ENCODE assay signal across 8 cellular contexts in the genomic region with DNA sequence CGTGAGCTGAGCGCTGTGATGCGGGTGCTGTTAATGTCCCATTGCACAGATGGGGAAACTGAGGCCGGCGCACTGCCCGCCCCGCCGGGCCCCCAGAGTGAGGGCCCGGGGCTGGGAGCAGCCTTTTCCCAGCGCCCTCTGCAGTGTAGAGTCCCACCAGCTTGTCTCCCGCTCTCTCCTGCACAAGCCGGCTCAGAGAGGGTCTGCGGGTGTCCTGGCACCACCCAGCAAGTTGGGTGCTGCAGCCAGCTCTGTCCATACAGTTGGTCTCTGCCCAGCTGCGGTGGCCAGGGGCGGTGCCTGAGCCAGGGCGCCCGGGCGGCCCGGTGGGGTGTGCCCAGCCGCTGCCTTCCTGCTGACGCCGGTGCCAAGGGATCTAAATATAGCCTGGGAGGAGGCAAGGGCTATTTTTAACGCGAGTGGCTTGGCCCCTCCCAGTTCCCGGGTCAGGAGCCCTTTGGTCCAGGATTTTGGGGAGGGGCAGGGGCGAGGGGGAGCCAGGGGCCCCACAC. TPM values are rescaled to one million over a fixed set of nuclear protein-coding genes. Genes with fewer than 3 reads are reported as not detected.
DNase-seq lines count a peak whose midpoint lies in the region; ATAC-seq, FAIRE-seq and TF ChIP-seq lines count a peak whose summit lies in the region.

No MANE protein-coding gene starts in this region.

- DNase-seq in Daoy (ENCODE audit: low read depth) (peak; percentile 61), adrenal gland (peak; percentile 82 to 93 (median 90)), left ventricle myocardium superior (peak; percentile 88), prostate gland (ENCODE audit: low spot score) (peak; percentile 87), GM19239 (ENCODE audit: insufficient read length, low spot score) (no peak)

- intact Hi-C loops in adrenal gland (cut with DNase I), result loop anchor here in 1 of 2 donors (10.0 kb wide), 1 partner anchor 50 kb away; no protein-coding TSS in a partner anchor
- intact Hi-C loops in left ventricle myocardium superior (cut with micrococcal nuclease), result no loop called here
- intact Hi-C loops in prostate gland (cut with DNase I), result loop anchor here (5.0 kb wide), 1 partner anchor 47 kb away; no protein-coding TSS in a partner anchor

- no peaks in the 10 kb centered on the region for H3K79me2 ChIP-seq in KMS-11 (ENCODE audit: insufficient read depth, low read depth)

- FAIRE-seq in GM19239 (lab: Jason Lieb, UNC), result no peak

- H4K20me1 ChIP-seq in KMS-11 (ENCODE audit: insufficient read depth), result no peaks in the 10 kb centered on the region

- TF ChIP-seq CTCF in KMS-11 (conservative IDR thresholded peaks at IDR 0.05; ENCODE audit: low read depth, low read length), result no peak
- TF ChIP-seq CTCF in adrenal gland (IDR thresholded peaks at IDR 0.05), result peak in 1 of 6 experiments; percentile 12
- TF ChIP-seq CTCF in prostate gland (IDR thresholded peaks at IDR 0.05), result no peak

- H3K9me3 ChIP-seq in adrenal gland (replicated peaks in 1 of 3) (no peaks in the 10 kb centered on the region), prostate gland (no peaks in the 10 kb centered on the region)

- H3K4me3 ChIP-seq in KMS-11 (IDR thresholded peaks at IDR 0.05; ENCODE audit: insufficient read depth, low read depth, low read length) (no peak overlapping the region), adrenal gland (peak overlapping the region in 2 of 4 donors; percentile 50 to 61), prostate gland (peak overlapping the region; percentile 43 to 46)

- peak overlapping the region; percentile 90 for H3K4me2 ChIP-seq in KMS-11

- peak overlapping the region; percentile 85 for H2AFZ ChIP-seq in KMS-11 (ENCODE audit: low read depth)

- TF ChIP-seq POLR2A in adrenal gland (IDR thresholded peaks at IDR 0.05), result peak in 1 of 2 donors; percentile 42
- TF ChIP-seq POLR2A in prostate gland (IDR thresholded peaks at IDR 0.05), result no peak

- peak; percentile 93 for ATAC-seq in left ventricle myocardium superior
- ATAC-seq in HG02870 (IDR thresholded peaks at IDR 0.05; ENCODE audit: unreplicated experiment), result no peak
- no peak for ATAC-seq in HG03342 (IDR thresholded peaks at IDR 0.05; ENCODE audit: unreplicated experiment)

- WGBS in adrenal gland, 4 donors, result 0 to 2% (median 2%) methylated on average over 10 to 26 of the region's 26 CpGs
- under 1% methylated on average over 25 of the region's 26 CpGs for WGBS in prostate gland

- no peaks in the 10 kb centered on the region for H3K36me3 ChIP-seq in KMS-11 (ENCODE audit: insufficient read depth)
- H3K36me3 ChIP-seq in adrenal gland (replicated peaks in 1 of 2), result no peaks in the 10 kb centered on the region
- no peaks in the 10 kb centered on the region for H3K36me3 ChIP-seq in prostate gland

- H3K9ac ChIP-seq in KMS-11, result peak overlapping the region; percentile 43

- H3K27ac ChIP-seq in KMS-11, result peak overlapping the region; percentile 33; the same call in 1 of the 2 replicates
- peak overlapping the region in 4 of 5 donors; percentile 71 to 88 (median 78) for H3K27ac ChIP-seq in adrenal gland
- peak overlapping the region; percentile 94 to 96 for H3K27ac ChIP-seq in prostate gland

- H3K4me1 ChIP-seq in KMS-11 (ENCODE audit: low read depth, poor library complexity, severe bottlenecking) (peaks cover 51% of the 10 kb centered on the region), adrenal gland (replicated peaks in 1 of 2) (peaks cover 14 to 27% of the 10 kb centered on the region in 2 donors), prostate gland (replicated peaks) (peaks cover 19% of the 10 kb centered on the region)

- H3K27me3 ChIP-seq in KMS-11 (ENCODE audit: insufficient read depth, low read depth) (no peaks in the 10 kb centered on the region), adrenal gland (no peaks in the 10 kb centered on the region), prostate gland (replicated peaks; ENCODE audit: insufficient read depth) (no peaks in the 10 kb centered on the region)

RNA-seq across cellular contexts. Expression of gene GADD45B, which starts 19.3 kb away (rescaled TPM):
- 70.5 and 85.9 TPM in 2 replicates for total RNA-seq in Daoy (2014; rRNA removed; shearing (Covaris generic))
- total RNA-seq in adrenal gland (100 to 1,000 TPM in 2 of 8 donors, 10 to 100 TPM in 6; 47.0 to 119 (median 74.2) TPM), left ventricle myocardium superior (42.3 TPM), prostate gland (10 to 100 TPM; 90.7 to 94.6 TPM)
- 100 to 1,000 TPM in 1 of 3 donors, 10 to 100 TPM in 2; 18.3 to 132 (median 81.2) TPM for polyA plus RNA-seq in adrenal gland

RNA-seq across cellular contexts. Expression of gene LMNB2, which starts 38.4 kb away (rescaled TPM):
- total RNA-seq in Daoy (2014; rRNA removed; shearing (Covaris generic)), result 207 and 209 TPM in 2 replicates
- total RNA-seq in adrenal gland, result 10 to 100 TPM; 13.0 to 27.2 (median 20.3) TPM
- polyA plus RNA-seq in adrenal gland, result 10 to 100 TPM in 2 of 3 donors, 1 to 10 TPM in 1; 8.8 to 24.9 (median 16.1) TPM
- 17.7 TPM for total RNA-seq in left ventricle myocardium superior
- total RNA-seq in prostate gland, result 10 to 100 TPM; 28.5 to 39.1 TPM

Comparison
In these comparisons a context has a peak if more than half of its experiments do, and no peak if none do; other contexts are left out.
1. H3K27ac ChIP-seq: peak in every context shown above with its lines; median percentile 95 in prostate gland; 78 in adrenal gland; 33 in KMS-11.